14 cellular contexts compared by ENCODE assay signal in the genomic region with DNA sequence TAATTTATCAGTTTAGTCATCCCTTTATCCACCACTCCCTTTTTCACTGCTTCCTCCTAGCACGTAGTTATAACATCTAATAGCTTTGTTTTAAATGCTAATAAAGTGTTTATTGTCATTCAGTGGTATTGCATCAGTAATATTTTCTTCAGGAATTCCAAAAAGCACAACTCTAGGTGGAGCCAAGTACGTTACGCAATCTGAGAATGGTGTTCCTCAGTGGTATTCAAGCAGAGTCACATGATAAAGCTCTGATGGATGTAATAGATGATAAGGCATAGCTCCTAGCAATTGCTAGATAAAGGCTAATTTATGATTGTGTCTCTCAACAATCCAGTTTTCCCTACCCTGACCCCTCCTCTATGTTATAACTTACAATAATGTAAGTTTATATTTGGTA.
DNase-seq lines count a peak whose midpoint lies in the region; ATAC-seq and TF ChIP-seq lines count a peak whose summit lies in the region.
"Had no signal": no experiment of that assay in that cellular context is flagged by ENCODE, and none has a peak within 500 bp of the region (broad histone marks: within the 10 kb centered on the region; RNA-seq: fewer than 3 reads in every experiment).

No MANE protein-coding gene starts in this region.

- no peak for TF ChIP-seq RAD21 in Ishikawa (IDR thresholded peaks at IDR 0.05; ENCODE audit: low read depth)

- no peak overlapping the region for H3K4me3 ChIP-seq in choroid plexus epithelial cell (ENCODE audit: low read depth, low read length)
- no peak overlapping the region for H3K4me3 ChIP-seq in prostate gland

- ATAC-seq in HG03039 (IDR thresholded peaks at IDR 0.05; ENCODE audit: unreplicated experiment) (no peak), GM18502 (IDR thresholded peaks at IDR 0.05; ENCODE audit: poor library complexity, unreplicated experiment) (no peak)
- ATAC-seq: CD8-positive, alpha-beta T cell; HCT116 had no signal

- no peaks in the 10 kb centered on the region for H3K36me3 ChIP-seq in prostate gland

- WGBS in prostate gland = 86% methylated on average over 3 of the region's 3 CpGs

- no peaks in the 10 kb centered on the region for H3K27me3 ChIP-seq in prostate gland (replicated peaks; ENCODE audit: insufficient read depth)

- intact Hi-C loops in prostate gland (cut with DNase I) = no loop called here

- DNase-seq in choroid plexus epithelial cell (ENCODE audit: low read depth) = peak; percentile 56
- DNase-seq in fibroblast of the conjunctiva (ENCODE audit: low read depth) = peak; percentile 34
- DNase-seq in prostate gland (ENCODE audit: low spot score) = no peak
- no peak for DNase-seq in SHP77 treated with DMSO at 0.1 percent for 48 hours (lab: John Stamatoyannopoulos, UW)
- DNase-seq: CD8-positive, alpha-beta T cell; NCI-H1417; NCI-H187 treated with DMSO at 0.1 percent for 48 hours; NCI-H446 treated with DMSO at 0.1 percent for 48 hours; NK-92 treated with Interleukin-12 subunit alpha and Interleukin-12 subunit beta, amount 100 ng/mL, for 24 hours; SHP77 had no signal

- H3K4me1 ChIP-seq in prostate gland (replicated peaks) = no peaks in the 10 kb centered on the region

- no peak for TF ChIP-seq EP300 in Ishikawa (IDR thresholded peaks at IDR 0.05; ENCODE audit: borderline replicate concordance)

- TF ChIP-seq CTCF in choroid plexus epithelial cell (conservative IDR thresholded peaks at IDR 0.05; ENCODE audit: low read depth, low read length) (no peak), prostate gland (IDR thresholded peaks at IDR 0.05) (no peak)

- no peak overlapping the region for H3K27ac ChIP-seq in prostate gland

- TF ChIP-seq POLR2A in prostate gland (IDR thresholded peaks at IDR 0.05) = no peak

- H3K9me3 ChIP-seq in prostate gland = no peaks in the 10 kb centered on the region

TF ChIP-seq in Ishikawa, 13 proteins besides CTCF, POLR2A, EP300 and RAD21:
- TF ChIP-seq TCF12 (IDR thresholded peaks at IDR 0.05; ENCODE audit: low read depth) (no peak), CEBPB (IDR thresholded peaks at IDR 0.05) (peak; percentile 66)
TF ChIP-seq in Ishikawa: peak in this region for 1.

Comparison
In these comparisons a context has a peak if more than half of its experiments do, and no peak if none do; other contexts are left out.
1. DNase-seq: peak in choroid plexus epithelial cell (single experiment) and fibroblast of the conjunctiva (single experiment); none in prostate gland (single experiment) and SHP77 treated with DMSO at 0.1 percent for 48 hours (single experiment).